ENCODE assay signal across 16 cellular contexts in the genomic region with DNA sequence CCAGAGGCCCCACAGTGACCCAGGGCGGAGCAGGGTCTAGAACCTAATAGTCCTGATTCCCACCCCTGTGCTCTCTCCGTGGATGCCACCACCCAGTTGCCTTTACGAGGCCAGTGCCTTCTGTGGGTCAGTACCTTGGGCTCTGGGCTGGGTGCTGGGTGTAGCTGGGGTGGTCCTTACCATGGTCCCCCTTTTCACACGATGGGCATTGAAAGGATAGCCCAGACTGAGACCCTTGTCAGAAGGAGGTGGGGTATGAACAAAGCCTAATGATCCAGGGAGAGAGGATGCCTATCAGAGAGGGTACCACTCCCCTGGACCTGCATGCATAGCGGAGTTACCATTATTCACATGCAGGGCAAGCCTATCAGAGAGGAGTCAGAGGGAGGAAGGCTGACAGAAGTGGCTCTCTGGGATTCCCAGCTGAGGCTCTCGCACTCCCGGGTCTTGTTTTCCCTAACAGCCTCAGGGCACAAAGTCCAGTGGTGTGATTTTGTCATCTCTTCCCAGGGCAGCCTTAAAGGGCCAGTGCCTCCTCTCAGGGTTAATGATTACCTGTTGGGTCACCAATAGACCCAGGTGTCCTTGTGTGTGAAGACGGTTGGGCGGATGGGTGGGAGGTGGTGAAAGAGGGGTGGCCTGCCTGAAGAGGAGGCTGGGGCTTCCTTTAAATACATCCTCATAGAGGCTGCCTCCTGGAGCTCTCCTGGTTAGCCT. TPM values are rescaled to one million over a fixed set of nuclear protein-coding genes. Genes with fewer than 3 reads are reported as not detected.
A peak's percentile ranks its signal among the peaks of the same experiment; 100 is the strongest.
DNase-seq lines count a peak whose midpoint lies in the region; ATAC-seq and TF ChIP-seq lines count a peak whose summit lies in the region.
"Had no signal": no experiment of that assay in that cellular context is flagged by ENCODE, and none has a peak within 500 bp of the region (broad histone marks: within the 10 kb centered on the region; RNA-seq: fewer than 3 reads in every experiment).

No MANE protein-coding gene starts in this region.

- H3K9me2 ChIP-seq in HCT116 (ENCODE audit: insufficient read depth), result no peaks in the 10 kb centered on the region

- POLR2A ChIA-PET in HCT116 (lab: Charles Lee), result no interaction called here

- no peaks in the 10 kb centered on the region for H3K36me3 ChIP-seq in HCT116 (ENCODE audit: control insufficient read depth in 1 of 2, insufficient read depth in 2 of 2, low read length in 2 of 2)
- H3K36me3 ChIP-seq in transverse colon, result no peaks in the 10 kb centered on the region
- H3K36me3 ChIP-seq: right atrium auricular region, SJSA1 had no signal

- BruUV-seq in HCT116 (replicated peaks; lab: Mats Ljungman, UMichigan), result no TSS peak

- H3K4me2 ChIP-seq in HCT116 (ENCODE audit: low read length), result peak overlapping the region; percentile 48

- RAD21 ChIA-PET in HCT116 (lab: Charles Lee; ENCODE audit: low non-redundant PET in 1 of 2, low total read pairs in 2 of 2, uncharacterized antibody in 2 of 2, unreplicated experiment in 2 of 2), result no interaction called here

- no peak overlapping the region for H3K4me3 ChIP-seq in HCT116 (replicated peaks in 1 of 2; ENCODE audit: low read depth in 1 of 2, low read length in 2 of 2)
- no peak overlapping the region for H3K4me3 ChIP-seq in transverse colon
- H3K4me3 ChIP-seq: right atrium auricular region, SJSA1 had no signal

- DNase-seq in HCT116 (ENCODE audit: low read depth, low spot score), result no peak
- peak; percentile 68 for DNase-seq in SW480 (ENCODE audit: low spot score)
- DNase-seq in left colon, result peak; percentile 73 to 87
- DNase-seq in transverse colon, result peak; percentile 82
- no peak for DNase-seq in stimulated activated effector memory CD8-positive, alpha-beta T cell treated with anti-CD3 and anti-CD28 coated beads, Interleukin-12 subunit alpha, Interleukin-12 subunit beta, amount 100 ng/mL, for 72 hours (ENCODE audit: low spot score in 2 of 2)
- DNase-seq: activated CD8-positive, alpha-beta memory T cell treated with anti-CD3 and anti-CD28 coated beads, Interleukin-2, amount 50 U/mL, for 4 hours; COR-L47; MV-4-11; naive B cell; NCI-H524 treated with DMSO at 0.1 percent for 48 hours; stimulated activated CD4-positive, alpha-beta T cell treated with anti-CD3 and anti-CD28 coated beads, Interleukin-4, amount 100 ng/mL, for 4 hours had no signal

- CTCF ChIA-PET in HCT116 (lab: Charles Lee), result no interaction called here

- H3K4me1 ChIP-seq in HCT116 (ENCODE audit: control insufficient read depth in 1 of 2, insufficient read depth in 2 of 2, low read length in 2 of 2) (peaks cover 29 to 52% of the 10 kb centered on the region in 2 experiments), transverse colon (peaks cover 16 to 53% (median 30%) of the 10 kb centered on the region in 4 donors)

- H2AFZ ChIP-seq in HCT116 (ENCODE audit: low read depth, low read length, poor library complexity, severe bottlenecking), result no peak overlapping the region

- intact Hi-C loops in HCT116 (cut with micrococcal nuclease) (no loop called here), left colon (cut with DNase I, micrococcal nuclease) (no loop called here), transverse colon (cut with DNase I; ENCODE audit: low total_unique reads) (no loop called here)

- no peaks in the 10 kb centered on the region for H4K20me1 ChIP-seq in HCT116 (ENCODE audit: insufficient read depth)

- H3K27me3 ChIP-seq in HCT116 (ENCODE audit: insufficient read depth, low read length) (no peaks in the 10 kb centered on the region), transverse colon (no peaks in the 10 kb centered on the region)
- H3K27me3 ChIP-seq: right atrium auricular region, SJSA1 had no signal

- H3K79me2 ChIP-seq in HCT116 (ENCODE audit: insufficient read depth, low read length), result no peaks in the 10 kb centered on the region

- no peak overlapping the region for H3K9ac ChIP-seq in HCT116 (ENCODE audit: low read length)

- no peaks in the 10 kb centered on the region for H3K4me1 Mint-ChIP-seq in stimulated activated effector memory CD8-positive, alpha-beta T cell treated with anti-CD3 and anti-CD28 coated beads, Interleukin-12 subunit alpha, Interleukin-12 subunit beta, amount 100 ng/mL, for 72 hours
- H3K4me1 Mint-ChIP-seq: naive B cell had no signal

- no peak for TF ChIP-seq CTCF in HCT116 (IDR thresholded peaks at IDR 0.05 in 2 of 3, conservative IDR thresholded peaks at IDR 0.05 in 1 of 3; ENCODE audit: borderline replicate concordance in 1 of 3, insufficient read depth in 1 of 3, low read depth in 2 of 3, low read length in 2 of 3)
- no peak for TF ChIP-seq CTCF in transverse colon (IDR thresholded peaks at IDR 0.05)

- no peaks in the 10 kb centered on the region for H3K36me3 Mint-ChIP-seq in stimulated activated effector memory CD8-positive, alpha-beta T cell treated with anti-CD3 and anti-CD28 coated beads, Interleukin-12 subunit alpha, Interleukin-12 subunit beta, amount 100 ng/mL, for 72 hours
- H3K36me3 Mint-ChIP-seq: naive B cell had no signal

- ATAC-seq in HCT116 (no peak), left colon (peak; percentile 77), GM21367 (IDR thresholded peaks at IDR 0.05; ENCODE audit: unreplicated experiment) (no peak), GM21737 (IDR thresholded peaks at IDR 0.05; ENCODE audit: unreplicated experiment) (no peak)
- no peak for ATAC-seq in stimulated activated effector memory CD8-positive, alpha-beta T cell treated with anti-CD3 and anti-CD28 coated beads, Interleukin-12 subunit alpha, Interleukin-12 subunit beta, amount 100 ng/mL, for 72 hours

- TF ChIP-seq POLR2A in HCT116 (IDR thresholded peaks at IDR 0.05; ENCODE audit: borderline replicate concordance, extremely low read depth, insufficient read depth, insufficient read length), result no peak
- TF ChIP-seq POLR2A in transverse colon (IDR thresholded peaks at IDR 0.05), result peak; percentile 71

- H3K27ac ChIP-seq in HCT116 (ENCODE audit: low read depth, low read length) (no peak overlapping the region), transverse colon (peak overlapping the region; percentile 76 to 83 (median 78))
- H3K27ac ChIP-seq: HL-60, right atrium auricular region, SJSA1 had no signal

- 37% methylated on average over 9 of the region's 9 CpGs; no CpG with 5 or more reads in 1 of the 2 donors for WGBS in transverse colon (ENCODE audit: low coverage in 1 of 2), 2 donors

- TF ChIP-seq EP300 in transverse colon (IDR thresholded peaks at IDR 0.05; ENCODE audit: low read depth), result no peak

- in situ Hi-C loops in transverse colon (cut with MboI; ENCODE audit: low pct_ligation_motif_present in 1 of 4, low pct_unique_long_range_greater_than_20kb in 1 of 4, low sequenced_read_pairs in 3 of 4), result no loop called here

- no peak overlapping the region for H3K4me3 Mint-ChIP-seq in stimulated activated effector memory CD8-positive, alpha-beta T cell treated with anti-CD3 and anti-CD28 coated beads, Interleukin-12 subunit alpha, Interleukin-12 subunit beta, amount 100 ng/mL, for 72 hours
- H3K4me3 Mint-ChIP-seq: naive B cell had no signal

- no peaks in the 10 kb centered on the region for H3K9me3 Mint-ChIP-seq in stimulated activated effector memory CD8-positive, alpha-beta T cell treated with anti-CD3 and anti-CD28 coated beads, Interleukin-12 subunit alpha, Interleukin-12 subunit beta, amount 100 ng/mL, for 72 hours
- H3K9me3 Mint-ChIP-seq: naive B cell had no signal

- TF ChIP-seq RAD21 in HCT116 (IDR thresholded peaks at IDR 0.05; ENCODE audit: low read depth), result no peak

- no peak overlapping the region for H3K27ac Mint-ChIP-seq in stimulated activated effector memory CD8-positive, alpha-beta T cell treated with anti-CD3 and anti-CD28 coated beads, Interleukin-12 subunit alpha, Interleukin-12 subunit beta, amount 100 ng/mL, for 72 hours
- H3K27ac Mint-ChIP-seq: naive B cell had no signal

- H3K9me3 ChIP-seq in HCT116 (ENCODE audit: control insufficient read depth in 1 of 2, insufficient read depth in 1 of 2, low read depth in 1 of 2, low read length in 2 of 2), result no peaks in the 10 kb centered on the region
- H3K9me3 ChIP-seq in transverse colon, result no peaks in the 10 kb centered on the region
- H3K9me3 ChIP-seq: right atrium auricular region, SJSA1 had no signal

TF ChIP-seq in HCT116, 20 proteins besides CTCF, POLR2A, EP300 and RAD21 (continues in another document):
- TF ChIP-seq REST (IDR thresholded peaks at IDR 0.05; ENCODE audit: low read depth), result no peak
- no peak for TF ChIP-seq ZFX (IDR thresholded peaks at IDR 0.05)

RNA-seq across cellular contexts. Expression of gene VEGFA, which starts 36.2 kb away (rescaled TPM):
- 112 TPM for total RNA-seq in HCT116 (2021; ENCODE audit: unreplicated experiment)
- 196 and 304 TPM in 2 replicates for polyA plus RNA-seq in HCT116 (2012)
- total RNA-seq in left colon, result 100 to 1,000 TPM; 107 to 110 TPM
- 100 to 1,000 TPM; 131 to 608 (median 203) TPM for total RNA-seq in transverse colon

Comparison
In these comparisons a context has a peak if more than half of its experiments do, and no peak if none do; other contexts are left out.
1. DNase-seq: peak in SW480 (single experiment), left colon (2 of 2) and transverse colon (single experiment); none in HCT116 (single experiment) and stimulated activated effector memory CD8-positive, alpha-beta T cell treated with anti-CD3 and anti-CD28 coated beads, Interleukin-12 subunit alpha, Interleukin-12 subunit beta, amount 100 ng/mL, for 72 hours (0 of 2).